Comparison of ENCODE assay signal across 8 cellular contexts in the genomic region with DNA sequence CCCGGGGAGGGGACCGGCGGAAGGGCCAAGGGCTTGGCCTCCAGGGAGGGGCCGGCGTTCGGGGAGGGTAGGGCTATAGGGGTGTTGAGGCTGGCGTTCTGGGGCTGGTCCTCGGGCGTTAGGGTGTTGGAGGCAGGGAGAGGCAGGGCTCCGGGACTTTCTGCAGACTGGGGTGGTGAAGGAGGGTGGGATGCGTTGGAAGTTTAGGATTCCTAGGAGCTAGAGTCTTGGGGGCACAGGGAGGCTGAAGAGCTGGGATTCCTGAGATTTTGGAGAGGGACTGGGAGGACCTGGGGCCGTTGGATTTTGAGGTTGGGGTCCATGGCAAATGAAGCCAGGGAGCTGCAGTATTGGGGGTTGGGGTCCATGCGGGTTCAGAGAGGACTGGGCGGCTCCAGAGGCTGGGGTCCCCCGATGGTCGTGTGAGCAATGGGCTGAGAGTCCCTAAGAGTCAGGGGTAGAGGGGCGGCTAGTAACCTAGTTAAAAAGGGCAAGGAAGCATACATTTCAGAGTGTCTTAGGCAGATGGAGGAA. TPM values are rescaled to one million over a fixed set of nuclear protein-coding genes. Genes with fewer than 3 reads are reported as not detected.
DNase-seq lines count a peak whose midpoint lies in the region; ATAC-seq and TF ChIP-seq lines count a peak whose summit lies in the region.

No MANE protein-coding gene starts in this region.

- 2% methylated on average over 16 to 17 of the region's 17 CpGs for WGBS in body of pancreas, 2 donors
- WGBS in mesodermal cell (ENCODE audit: insufficient coverage in 2 of 2), 2 experiments, result 3 to 7% methylated on average over 9 to 17 of the region's 17 CpGs

- H3K36me3 ChIP-seq in DOHH2 (ENCODE audit: control insufficient read depth, low read length) (peaks cover 56% of the 10 kb centered on the region), body of pancreas (replicated peaks in 1 of 2; ENCODE audit: insufficient read depth in 1 of 2, low read depth in 2 of 2) (peaks cover 0 to 6% of the 10 kb centered on the region in 2 donors), mesodermal cell (ENCODE audit: control insufficient read depth, insufficient read depth, low read length) (peaks cover 45% of the 10 kb centered on the region)

- no peak for ATAC-seq in body of pancreas
- no peak for ATAC-seq in GM18505 (IDR thresholded peaks at IDR 0.05; ENCODE audit: unreplicated experiment)

- H3K9me3 ChIP-seq in DOHH2 (ENCODE audit: control insufficient read depth, insufficient read depth, low read length) (no peaks in the 10 kb centered on the region), body of pancreas (no peaks in the 10 kb centered on the region), mesodermal cell (ENCODE audit: control insufficient read depth, low read length) (no peaks in the 10 kb centered on the region)

- peaks cover 42% of the 10 kb centered on the region for H3K79me2 ChIP-seq in DOHH2 (ENCODE audit: control insufficient read depth, low read length)

- H3F3A ChIP-seq in DOHH2 (ENCODE audit: control insufficient read depth, insufficient read depth), result no peaks in the 10 kb centered on the region; the same call in 1 of the 2 replicates

- H3K27me3 ChIP-seq in DOHH2 (ENCODE audit: control insufficient read depth, low read length) (no peaks in the 10 kb centered on the region), HL-60 (ENCODE audit: insufficient read depth, poor library complexity, severe bottlenecking) (no peaks in the 10 kb centered on the region), body of pancreas (no peaks in the 10 kb centered on the region)

- no peak for TF ChIP-seq CTCF in DOHH2 (IDR thresholded peaks at IDR 0.05; ENCODE audit: low read depth, low read length, poor library complexity, severe bottlenecking)
- no peak for TF ChIP-seq CTCF in HL-60 (IDR thresholded peaks at IDR 0.05; ENCODE audit: insufficient read depth, low read length)
- no peak for TF ChIP-seq CTCF in body of pancreas (IDR thresholded peaks at IDR 0.05)

- H3K4me1 ChIP-seq in DOHH2 (ENCODE audit: control insufficient read depth, low read length), result peaks cover 14% of the 10 kb centered on the region
- peaks cover 17% of the 10 kb centered on the region for H3K4me1 ChIP-seq in body of pancreas
- H3K4me1 ChIP-seq in mesodermal cell (ENCODE audit: control insufficient read depth, insufficient read depth, low read length, poor library complexity, severe bottlenecking), result no peaks in the 10 kb centered on the region

- no peak for TF ChIP-seq POLR2A in body of pancreas (IDR thresholded peaks at IDR 0.05)
- no peak for TF ChIP-seq POLR2A in GM18505 (IDR thresholded peaks at IDR 0.05; ENCODE audit: borderline replicate concordance, extremely low read depth, insufficient read depth, insufficient read length)

- no peaks in the 10 kb centered on the region for H3K9me2 ChIP-seq in DOHH2 (replicated peaks; ENCODE audit: control insufficient read depth, low read length)

- H3K27ac ChIP-seq in DOHH2 (ENCODE audit: low read depth, low read length) (peak overlapping the region; percentile 61), HL-60 (replicated peaks) (peak overlapping the region; percentile 86), body of pancreas (peak overlapping the region in 3 of 4 donors; percentile 60 to 86 (median 79)), mesodermal cell (ENCODE audit: low read depth, low read length, severe bottlenecking) (no peak overlapping the region)

- intact Hi-C loops in body of pancreas (cut with DNase I), result no loop called here

- DNase-seq in HL-60 (ENCODE audit: low read depth in 1 of 2, low spot score in 1 of 2) (no peak), body of pancreas (no peak), NCI-H1417 (lab: John Stamatoyannopoulos, UW) (no peak), SKM-1 treated with dmso at 0.1 percent for 144 hours (lab: John Stamatoyannopoulos, UW; ENCODE audit: unreplicated experiment) (no peak)
- no peak for DNase-seq in stimulated activated CD4-positive, alpha-beta T cell treated with anti-CD3 and anti-CD28 coated beads, Interleukin-2, amount 100 ng/mL, for 24 hours

- H4K20me1 ChIP-seq in DOHH2 (ENCODE audit: control insufficient read depth, insufficient read depth, low read depth, low read length), result no peaks in the 10 kb centered on the region

- H3K4me3 ChIP-seq in DOHH2 (ENCODE audit: low read length) (peak overlapping the region; percentile 80), HL-60 (replicated peaks; ENCODE audit: insufficient read depth, low read length) (peak overlapping the region; percentile 86), body of pancreas (peak overlapping the region; percentile 78 to 88), mesodermal cell (ENCODE audit: extremely low read depth, insufficient read depth, low read length, poor library complexity, severe bottlenecking) (peak overlapping the region; percentile 96)

- peak overlapping the region; percentile 97 for H3K4me2 ChIP-seq in DOHH2 (ENCODE audit: low read length)

RNA-seq across cellular contexts. Expression of gene NFATC2IP, which starts 0.7 kb away (rescaled TPM):
- 10 to 100 TPM; 20.0 to 65.6 TPM for total RNA-seq in body of pancreas
- polyA plus RNA-seq in mesodermal cell (2013, experiment 1 of 2), result 32.0 TPM
- polyA plus RNA-seq in mesodermal cell (2013, experiment 2 of 2), result 29.9 TPM

RNA-seq across cellular contexts. Expression of gene CD19, which starts 19.7 kb away (rescaled TPM):
- total RNA-seq in body of pancreas, result not detected
- polyA plus RNA-seq in mesodermal cell (2013, experiment 1 of 2), result not detected
- polyA plus RNA-seq in mesodermal cell (2013, experiment 2 of 2), result not detected

RNA-seq across cellular contexts. Expression of gene SPNS1, which starts 23.1 kb away (rescaled TPM):
- total RNA-seq in body of pancreas, result 10 to 100 TPM; 11.2 to 23.1 TPM
- polyA plus RNA-seq in mesodermal cell (2013, experiment 1 of 2), result 41.2 TPM
- 33.3 TPM for polyA plus RNA-seq in mesodermal cell (2013, experiment 2 of 2)

RNA-seq across cellular contexts. Expression of gene RABEP2, which starts 26.4 kb away (rescaled TPM):
- 100 to 1,000 TPM in 1 of 2 donors, 10 to 100 TPM in 1; 27.2 to 118 TPM for total RNA-seq in body of pancreas
- polyA plus RNA-seq in mesodermal cell (2013, experiment 1 of 2), result 7.3 TPM
- polyA plus RNA-seq in mesodermal cell (2013, experiment 2 of 2), result 7.3 TPM

RNA-seq across cellular contexts. Expression of gene LAT, which starts 33.4 kb away (rescaled TPM):
- total RNA-seq in body of pancreas, result 1 to 10 TPM; 1.6 to 4.7 TPM
- 2.8 TPM for polyA plus RNA-seq in mesodermal cell (2013, experiment 1 of 2)
- polyA plus RNA-seq in mesodermal cell (2013, experiment 2 of 2), result 4.2 TPM
